17 cellular contexts compared by ENCODE assay signal in genomic region chr7:116876664-116877442, GRCh38. TPM values are rescaled to one million over a fixed set of nuclear protein-coding genes. Genes with fewer than 3 reads are reported as not detected.
DNase-seq lines count a peak whose midpoint lies in the region; ATAC-seq lines count a peak whose summit lies in the region.
"Had no signal": no experiment of that assay in that cellular context is flagged by ENCODE, and none has a peak within 500 bp of the region (broad histone marks: within the 10 kb centered on the region; RNA-seq: fewer than 3 reads in every experiment).

No MANE protein-coding gene starts in this region.

- H3K79me2 ChIP-seq in mesendoderm (ENCODE audit: control insufficient read depth, insufficient read depth, low read length) = peaks cover 44% of the 10 kb centered on the region

- no peak overlapping the region for H2BK120ac ChIP-seq in mesendoderm (ENCODE audit: low read depth, low read length)

- H3K27ac ChIP-seq in mesendoderm (ENCODE audit: low read depth, low read length) = no peak overlapping the region
- peak overlapping the region in 1 of 2 donors; percentile 33 for H3K27ac ChIP-seq in aorta (ENCODE audit: low read depth in 1 of 2, low read length in 2 of 2)
- H3K27ac ChIP-seq: 22Rv1, suprapubic skin had no signal

- no peaks in the 10 kb centered on the region for H3K9me3 Mint-ChIP-seq in activated T-cell treated with anti-CD3 and anti-CD28 coated beads, Interleukin-2, amount 50 U/mL, for 72 hours

- peaks cover 2 to 3% of the 10 kb centered on the region in 2 donors for H3K36me3 Mint-ChIP-seq in activated T-cell treated with anti-CD3 and anti-CD28 coated beads, Interleukin-2, amount 50 U/mL, for 72 hours (ENCODE audit: insufficient read depth in 2 of 2)

- no peak overlapping the region for H3K9ac ChIP-seq in mesendoderm (ENCODE audit: low read length)

- no peaks in the 10 kb centered on the region for H3K27me3 Mint-ChIP-seq in activated T-cell treated with anti-CD3 and anti-CD28 coated beads, Interleukin-2, amount 50 U/mL, for 72 hours (ENCODE audit: low read depth)

- H3K23ac ChIP-seq in mesendoderm (ENCODE audit: low read length) = no peak overlapping the region

- H3K4ac ChIP-seq in mesendoderm (ENCODE audit: low read depth, low read length) = no peak overlapping the region

- no peak overlapping the region for H3K4me2 ChIP-seq in mesendoderm (ENCODE audit: low read length)

- no peak overlapping the region for H3K4me3 ChIP-seq in mesendoderm (ENCODE audit: low read length)
- no peak overlapping the region for H3K4me3 ChIP-seq in aorta (ENCODE audit: low read length in 2 of 2)
- H3K4me3 ChIP-seq: GM12878, suprapubic skin had no signal

- no peak overlapping the region for H2BK15ac ChIP-seq in mesendoderm (replicated peaks; ENCODE audit: low read depth)

- DNase-seq in DMS 273 (lab: John Stamatoyannopoulos, UW; ENCODE audit: unreplicated experiment) (peak; percentile 17), DMS 273 treated with DMSO at 0.1 percent for 48 hours (lab: John Stamatoyannopoulos, UW) (no peak), Right ventricle myocardium inferior (ENCODE audit: missing footprints) (peak; percentile 66), mesendoderm (peak; percentile 91), aorta (no peak), RPMI8226 (no peak)
- no peak for DNase-seq in activated T-cell treated with anti-CD3 and anti-CD28 coated beads, Interleukin-2, amount 50 U/mL, for 72 hours
- DNase-seq: activated CD4-positive, alpha-beta T cell treated with anti-CD3 and anti-CD28 coated beads, Interleukin-2, amount 50 U/mL, for 48 hours; activated gamma-delta T cell; DMS79; mammary epithelial cell; NCI-H2081 treated with DMSO at 0.1 percent for 48 hours; T-helper 1 cell had no signal

- H3K27me3 ChIP-seq in mesendoderm (ENCODE audit: insufficient read depth, low read length, poor library complexity) = no peaks in the 10 kb centered on the region
- no peaks in the 10 kb centered on the region for H3K27me3 ChIP-seq in aorta (ENCODE audit: control insufficient read depth in 1 of 2, insufficient read depth in 2 of 2, low read length in 1 of 2)
- H3K27me3 ChIP-seq: suprapubic skin had no signal

- H3K4me3 Mint-ChIP-seq in activated T-cell treated with anti-CD3 and anti-CD28 coated beads, Interleukin-2, amount 50 U/mL, for 72 hours = no peak overlapping the region

- H2AK5ac ChIP-seq in mesendoderm (ENCODE audit: low read length) = no peak overlapping the region

- peaks cover 30% of the 10 kb centered on the region for H3K4me1 Mint-ChIP-seq in activated T-cell treated with anti-CD3 and anti-CD28 coated beads, Interleukin-2, amount 50 U/mL, for 72 hours (ENCODE audit: low read depth)

- H3K18ac ChIP-seq in mesendoderm (ENCODE audit: low read length) = no peak overlapping the region

- H3K4me1 ChIP-seq in mesendoderm (ENCODE audit: control insufficient read depth, low read depth, low read length) = peaks cover 3% of the 10 kb centered on the region
- H3K4me1 ChIP-seq in aorta (ENCODE audit: control insufficient read depth in 1 of 2, insufficient read depth in 2 of 2, low read length in 2 of 2) = peaks cover 11 to 15% of the 10 kb centered on the region in 2 donors

- H3K79me1 ChIP-seq in mesendoderm (ENCODE audit: low read length) = peaks cover 18% of the 10 kb centered on the region

- no peak overlapping the region for H4K5ac ChIP-seq in mesendoderm (ENCODE audit: low read length)

- H4K8ac ChIP-seq in mesendoderm (ENCODE audit: low read depth, low read length) = no peak overlapping the region

- no peak overlapping the region for H3K56ac ChIP-seq in mesendoderm (ENCODE audit: low read length)

- no peak overlapping the region for H2BK5ac ChIP-seq in mesendoderm (ENCODE audit: low read length)

- no peaks in the 10 kb centered on the region for H3K9me3 ChIP-seq in aorta (ENCODE audit: control insufficient read depth, low read length)
- H3K9me3 ChIP-seq: suprapubic skin had no signal

- H3K36me3 ChIP-seq in mesendoderm (ENCODE audit: control insufficient read depth, insufficient read depth, low read length) (no peaks in the 10 kb centered on the region), aorta (ENCODE audit: control insufficient read depth in 1 of 2, insufficient read depth in 2 of 2, low read length in 1 of 2) (peaks cover 0 to 2% of the 10 kb centered on the region in 2 donors)
- H3K36me3 ChIP-seq: suprapubic skin had no signal

- intact Hi-C loops in Right ventricle myocardium inferior (cut with DNase I) = loop anchor here (5.0 kb wide), 1 partner anchor 35 kb away; no protein-coding TSS in a partner anchor
- intact Hi-C loops in aorta (cut with DNase I) = no loop called here

- ATAC-seq in Right ventricle myocardium inferior (peak; percentile 74), aorta (ENCODE audit: low FRiP score) (peak; percentile 67), GM18868 (IDR thresholded peaks at IDR 0.05; ENCODE audit: unreplicated experiment) (no peak)
- no peak for ATAC-seq in activated T-cell treated with anti-CD3 and anti-CD28 coated beads, Interleukin-2, amount 50 U/mL, for 72 hours (replicated peaks in 1 of 2)
- ATAC-seq: GM12878 had no signal

- WGBS in mesendoderm (ENCODE audit: extremely low coverage, insufficient coverage, low lambda C conversion rate) = no CpG with 5 or more reads among the region's 8 CpGs
- WGBS in aorta, 2 donors = 35 to 41% methylated on average over 8 of the region's 8 CpGs

- H3K27ac Mint-ChIP-seq in activated T-cell treated with anti-CD3 and anti-CD28 coated beads, Interleukin-2, amount 50 U/mL, for 72 hours = no peak overlapping the region

RNA-seq across cellular contexts. Expression of gene CAPZA2, which starts 14.5 kb away (rescaled TPM):
- total RNA-seq in Right ventricle myocardium inferior (416 TPM), aorta (100 to 1,000 TPM; 256 to 345 TPM)
- polyA plus RNA-seq in mesendoderm (2013, experiment 1 of 2) = 59.5 TPM
- 56.8 TPM for polyA plus RNA-seq in mesendoderm (2013, experiment 2 of 2)
- 100 to 1,000 TPM in 1 of 2 donors, 10 to 100 TPM in 1; 91.1 to 147 TPM for polyA plus RNA-seq in aorta
- 100 to 1,000 TPM; 128 to 144 TPM for total RNA-seq in activated T-cell treated with anti-CD3 and anti-CD28 coated beads, Interleukin-2, amount 50 U/mL, for 72 hours

Comparison
In these comparisons a context has a peak if more than half of its experiments do, and no peak if none do; other contexts are left out.
1. DNase-seq: peak in DMS 273 (single experiment), Right ventricle myocardium inferior (single experiment) and mesendoderm (single experiment); none in DMS 273 treated with DMSO at 0.1 percent for 48 hours (single experiment), aorta (0 of 2), RPMI8226 (single experiment) and activated T-cell treated with anti-CD3 and anti-CD28 coated beads, Interleukin-2, amount 50 U/mL, for 72 hours (0 of 2).
2. ATAC-seq: peak in Right ventricle myocardium inferior (single experiment) and aorta (single experiment); none in GM18868 (single experiment) and activated T-cell treated with anti-CD3 and anti-CD28 coated beads, Interleukin-2, amount 50 U/mL, for 72 hours (0 of 2).